14 cellular contexts compared by ENCODE assay signal in the genomic region with DNA sequence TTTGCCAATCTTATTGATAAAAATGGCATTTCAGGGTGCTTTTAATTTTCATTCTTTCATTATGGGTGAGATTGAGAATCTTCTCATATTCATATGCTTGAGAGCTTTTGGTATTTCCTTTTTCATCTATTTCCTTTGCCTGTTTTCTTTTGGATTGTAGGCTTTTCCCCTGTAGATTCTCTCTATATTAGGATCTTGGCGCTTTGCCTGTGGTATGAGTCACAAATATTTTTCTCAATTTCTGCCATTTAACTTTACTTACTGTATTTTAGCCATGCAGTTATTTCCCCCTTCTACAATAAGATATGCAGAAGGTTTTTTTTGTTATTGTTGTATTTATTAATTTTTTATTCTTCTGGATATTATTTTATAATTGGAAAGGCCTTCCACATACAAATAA. TPM values are rescaled to one million over a fixed set of nuclear protein-coding genes. Genes with fewer than 3 reads are reported as not detected.
DNase-seq lines count a peak whose midpoint lies in the region; ATAC-seq, FAIRE-seq and TF ChIP-seq lines count a peak whose summit lies in the region.
"Had no signal": no experiment of that assay in that cellular context is flagged by ENCODE, and none has a peak within 500 bp of the region (broad histone marks: within the 10 kb centered on the region; RNA-seq: fewer than 3 reads in every experiment).

No MANE protein-coding gene starts in this region.

- no peaks in the 10 kb centered on the region for H3K36me3 Mint-ChIP-seq in GM23338 (ENCODE audit: low read depth)
- H3K36me3 Mint-ChIP-seq: stimulated activated effector memory CD8-positive, alpha-beta T cell treated with anti-CD3 and anti-CD28 coated beads, Interleukin-12 subunit alpha, Interleukin-12 subunit beta, amount 100 ng/mL, for 72 hours had no signal

- no peak overlapping the region for H3K56ac ChIP-seq in mesendoderm (ENCODE audit: low read length)

- H3K4me1 ChIP-seq in endothelial cell of umbilical vein (ENCODE audit: control insufficient read depth, extremely low read depth, insufficient read depth, low read length) (peaks cover 48% of the 10 kb centered on the region), mesenchymal stem cell (ENCODE audit: control insufficient read depth, insufficient read depth, low read depth, low read length) (peaks cover 7% of the 10 kb centered on the region), mesendoderm (ENCODE audit: control insufficient read depth, low read depth, low read length) (no peaks in the 10 kb centered on the region), GM23338 (ENCODE audit: insufficient read depth) (no peaks in the 10 kb centered on the region)

- no peak overlapping the region for H2BK12ac ChIP-seq in mesenchymal stem cell (ENCODE audit: low read length in 2 of 2)

- no CpG with 5 or more reads among the region's 1 CpG for WGBS in mesenchymal stem cell
- WGBS in mesendoderm (ENCODE audit: extremely low coverage, insufficient coverage, low lambda C conversion rate), result no CpG with 5 or more reads among the region's 1 CpG

- CTCF ChIA-PET in endothelial cell of umbilical vein (lab: Charles Lee), result interaction anchor here (0.7 to 2.0 kb wide), 7 partner anchors 8 to 49 kb away, joined by 3 to 6 read pairs (median 4); no protein-coding TSS in a partner anchor

- H3K79me1 ChIP-seq in mesenchymal stem cell (replicated peaks; ENCODE audit: low read length, poor library complexity, severe bottlenecking) (no peaks in the 10 kb centered on the region), mesendoderm (ENCODE audit: low read length) (no peaks in the 10 kb centered on the region)

- POLR2A ChIA-PET in endothelial cell of umbilical vein (lab: Charles Lee), result interaction anchor here (0.8 kb wide), 1 partner anchor 17 kb away, joined by 3 read pairs; no protein-coding TSS in a partner anchor

- no peak overlapping the region for H2AK5ac ChIP-seq in mesenchymal stem cell (ENCODE audit: low read length, severe bottlenecking)
- H2AK5ac ChIP-seq in mesendoderm (ENCODE audit: low read length), result no peak overlapping the region

- no peaks in the 10 kb centered on the region for H3K9me3 ChIP-seq in endothelial cell of umbilical vein (replicated peaks; ENCODE audit: control insufficient read depth, insufficient read depth, low read length)
- H3K9me3 ChIP-seq in mesenchymal stem cell (ENCODE audit: control insufficient read depth, low read length), result no peaks in the 10 kb centered on the region
- H3K9me3 ChIP-seq: MG63 had no signal

- H3K27me3 Mint-ChIP-seq in GM23338 (ENCODE audit: insufficient read depth, low read depth, poor library complexity), result peaks cover 1% of the 10 kb centered on the region

- no peak overlapping the region for H4K91ac ChIP-seq in mesenchymal stem cell (ENCODE audit: low read length)

- H3K4me1 Mint-ChIP-seq in GM23338, result peaks cover 4% of the 10 kb centered on the region; the same call in 2 of the 3 replicates

- TF ChIP-seq POLR2A in endothelial cell of umbilical vein (IDR thresholded peaks at IDR 0.05; ENCODE audit: low read depth, low read length), result no peak

- ATAC-seq in GM19035 (IDR thresholded peaks at IDR 0.05; ENCODE audit: unreplicated experiment) (no peak), GM23338 (no peak)
- ATAC-seq: stimulated activated effector memory CD8-positive, alpha-beta T cell treated with anti-CD3 and anti-CD28 coated beads, Interleukin-12 subunit alpha, Interleukin-12 subunit beta, amount 100 ng/mL, for 72 hours had no signal

- H3K4me2 ChIP-seq in endothelial cell of umbilical vein (ENCODE audit: insufficient read depth, low read length), result peak overlapping the region; percentile 68
- no peak overlapping the region for H3K4me2 ChIP-seq in mesenchymal stem cell (ENCODE audit: low read length, poor library complexity, severe bottlenecking)
- H3K4me2 ChIP-seq in mesendoderm (ENCODE audit: low read length), result no peak overlapping the region
- no peak overlapping the region for H3K4me2 ChIP-seq in GM23338

- H4K8ac ChIP-seq in mesenchymal stem cell (ENCODE audit: low read length) (no peak overlapping the region), mesendoderm (ENCODE audit: low read depth, low read length) (no peak overlapping the region)

- H3K23ac ChIP-seq in mesenchymal stem cell (ENCODE audit: low read length in 2 of 2) (no peak overlapping the region), mesendoderm (ENCODE audit: low read length) (no peak overlapping the region)

- H4K5ac ChIP-seq in mesendoderm (ENCODE audit: low read length), result no peak overlapping the region

- no peak overlapping the region for H3K4me3 Mint-ChIP-seq in GM23338
- H3K4me3 Mint-ChIP-seq: stimulated activated effector memory CD8-positive, alpha-beta T cell treated with anti-CD3 and anti-CD28 coated beads, Interleukin-12 subunit alpha, Interleukin-12 subunit beta, amount 100 ng/mL, for 72 hours had no signal

- no peaks in the 10 kb centered on the region for H3K9me2 ChIP-seq in GM23338 (ENCODE audit: insufficient read depth)

- H3K27me3 ChIP-seq in endothelial cell of umbilical vein (ENCODE audit: control insufficient read depth in 2 of 2, insufficient read depth in 2 of 2, low read length in 2 of 2) (no peaks in the 10 kb centered on the region), mesenchymal stem cell (ENCODE audit: control insufficient read depth in 1 of 2, insufficient read depth in 1 of 2, low read length in 2 of 2) (no peaks in the 10 kb centered on the region), mesendoderm (ENCODE audit: insufficient read depth, low read length, poor library complexity) (no peaks in the 10 kb centered on the region), GM23338 (ENCODE audit: insufficient read depth) (no peaks in the 10 kb centered on the region)
- H3K27me3 ChIP-seq: MG63 had no signal

- H2BK5ac ChIP-seq in mesenchymal stem cell (ENCODE audit: low read depth, low read length, poor library complexity, severe bottlenecking) (no peak overlapping the region), mesendoderm (ENCODE audit: low read length) (no peak overlapping the region)

- H3K4ac ChIP-seq in mesenchymal stem cell (ENCODE audit: low read depth in 1 of 2, low read length in 2 of 2), result no peak overlapping the region
- H3K4ac ChIP-seq in mesendoderm (ENCODE audit: low read depth, low read length), result no peak overlapping the region

- H3K9me1 ChIP-seq in endothelial cell of umbilical vein (replicated peaks; ENCODE audit: control insufficient read depth, extremely low read depth, insufficient read depth, low read length), result no peaks in the 10 kb centered on the region

- no peaks in the 10 kb centered on the region for H3F3A ChIP-seq in GM23338 (replicated peaks; ENCODE audit: low read depth)

- BruUV-seq in endothelial cell of umbilical vein (replicated peaks; lab: Mats Ljungman, UMichigan), result no TSS peak

- H4K20me1 ChIP-seq in endothelial cell of umbilical vein (replicated peaks; ENCODE audit: control insufficient read depth, extremely low read depth, insufficient read depth, low read length) (no peaks in the 10 kb centered on the region), GM23338 (replicated peaks; ENCODE audit: insufficient read depth) (no peaks in the 10 kb centered on the region)

- H2BK120ac ChIP-seq in mesenchymal stem cell (ENCODE audit: low read depth, low read length) (no peak overlapping the region), mesendoderm (ENCODE audit: low read depth, low read length) (no peak overlapping the region)

- no peak for TF ChIP-seq CTCF in endothelial cell of umbilical vein (IDR thresholded peaks at IDR 0.05; ENCODE audit: extremely low read depth in 1 of 2, insufficient read depth in 1 of 2, low read depth in 1 of 2, low read length in 2 of 2)
- no peak for TF ChIP-seq CTCF in GM23338 (conservative IDR thresholded peaks at IDR 0.05; ENCODE audit: low read depth in 2 of 2)

- H3K4me3 ChIP-seq in endothelial cell of umbilical vein (replicated peaks in 1 of 3; ENCODE audit: insufficient read depth in 1 of 3, low read depth in 1 of 3, low read length in 3 of 3) (peak overlapping the region in 1 of 3 experiments; percentile 13), mesenchymal stem cell (ENCODE audit: insufficient read depth in 1 of 2, low read depth in 1 of 2, low read length in 2 of 2) (no peak overlapping the region), mesendoderm (ENCODE audit: low read length) (no peak overlapping the region), GM23338 (no peak overlapping the region)
- H3K4me3 ChIP-seq: MG63 had no signal

- H3K14ac ChIP-seq in mesenchymal stem cell (ENCODE audit: low read length in 2 of 2), result no peak overlapping the region

- H3K27ac ChIP-seq in endothelial cell of umbilical vein (ENCODE audit: insufficient read depth, low read depth, low read length) (peak overlapping the region; percentile 68), mesenchymal stem cell (ENCODE audit: low read length, poor library complexity, severe bottlenecking) (peak overlapping the region; percentile 49), mesendoderm (ENCODE audit: low read depth, low read length) (no peak overlapping the region), GM23338 (ENCODE audit: low read depth) (no peak overlapping the region)
- H3K27ac ChIP-seq: epithelial cell of prostate had no signal

- intact Hi-C loops in endothelial cell of umbilical vein (cut with micrococcal nuclease), result no loop called here

- H2BK15ac ChIP-seq in mesenchymal stem cell (ENCODE audit: low read depth, poor library complexity, severe bottlenecking) (no peak overlapping the region), mesendoderm (replicated peaks; ENCODE audit: low read depth) (no peak overlapping the region)

- dilution Hi-C loops in endothelial cell of umbilical vein (cut with MboI; ENCODE audit: extremely low pct_ligation_motif_present, low sequenced_read_pairs), result no loop called here

- H3K18ac ChIP-seq in mesenchymal stem cell (ENCODE audit: low read depth in 1 of 2, low read length in 2 of 2), result peak overlapping the region in 1 of 2 experiments; percentile 62
- no peak overlapping the region for H3K18ac ChIP-seq in mesendoderm (ENCODE audit: low read length)

- H2AFZ ChIP-seq in endothelial cell of umbilical vein (ENCODE audit: low read depth, low read length), result no peak overlapping the region
- no peak overlapping the region for H2AFZ ChIP-seq in mesenchymal stem cell (ENCODE audit: low read depth, low read length)
- no peak overlapping the region for H2AFZ ChIP-seq in GM23338

- no peaks in the 10 kb centered on the region for H3K79me2 ChIP-seq in endothelial cell of umbilical vein (ENCODE audit: control insufficient read depth, insufficient read depth, low read length)
- H3K79me2 ChIP-seq in mesendoderm (ENCODE audit: control insufficient read depth, insufficient read depth, low read length), result no peaks in the 10 kb centered on the region
- H3K79me2 ChIP-seq in GM23338 (replicated peaks; ENCODE audit: insufficient read depth), result no peaks in the 10 kb centered on the region

- H3K9ac ChIP-seq in endothelial cell of umbilical vein (replicated peaks; ENCODE audit: extremely low read depth, insufficient read depth, low read length) (peak overlapping the region; percentile 14), mesenchymal stem cell (ENCODE audit: low read length) (no peak overlapping the region), mesendoderm (ENCODE audit: low read length) (no peak overlapping the region)

- H3K36me3 ChIP-seq in endothelial cell of umbilical vein (ENCODE audit: control insufficient read depth in 2 of 2, extremely low read depth in 1 of 2, insufficient read depth in 2 of 2, low read length in 2 of 2) (no peaks in the 10 kb centered on the region), mesenchymal stem cell (ENCODE audit: control insufficient read depth in 1 of 2, insufficient read depth in 2 of 2, low read depth in 1 of 2, low read length in 2 of 2) (no peaks in the 10 kb centered on the region), mesendoderm (ENCODE audit: control insufficient read depth, insufficient read depth, low read length) (no peaks in the 10 kb centered on the region), GM23338 (ENCODE audit: insufficient read depth) (no peaks in the 10 kb centered on the region)
- H3K36me3 ChIP-seq: MG63 had no signal

- FAIRE-seq in endothelial cell of umbilical vein (lab: Jason Lieb, UNC), result peak; percentile 26
- FAIRE-seq: GM12891 had no signal

- H3K27ac Mint-ChIP-seq in GM23338, result no peak overlapping the region
- H3K27ac Mint-ChIP-seq: stimulated activated effector memory CD8-positive, alpha-beta T cell treated with anti-CD3 and anti-CD28 coated beads, Interleukin-12 subunit alpha, Interleukin-12 subunit beta, amount 100 ng/mL, for 72 hours had no signal

- H3K9me3 Mint-ChIP-seq in GM23338, result peaks cover 5% of the 10 kb centered on the region; the same call in 2 of the 3 replicates
- H3K9me3 Mint-ChIP-seq: stimulated activated effector memory CD8-positive, alpha-beta T cell treated with anti-CD3 and anti-CD28 coated beads, Interleukin-12 subunit alpha, Interleukin-12 subunit beta, amount 100 ng/mL, for 72 hours had no signal

- peak; percentile 86 for DNase-seq in EL
- peak; percentile 71 for DNase-seq in RPMI7951 (ENCODE audit: low read depth)
- peak; percentile 93 for DNase-seq in endothelial cell of umbilical vein (ENCODE audit: low read depth, low spot score)
- peak; percentile 71 for DNase-seq in mesenchymal stem cell
- DNase-seq in central memory CD4-positive, alpha-beta T cell, result no peak
- DNase-seq in mesendoderm, result no peak
- no peak for DNase-seq in GM23338 (ENCODE audit: low spot score)
- DNase-seq: MG63; NCI-H2171 treated with DMSO at 0.1 percent for 48 hours; stimulated activated CD4-positive, alpha-beta T cell treated with anti-CD3 and anti-CD28 coated beads, Interleukin-1b, Interleukin-23, amount 100 ng/mL, for 48 hours had no signal

RNA-seq across cellular contexts. Expression of a gene that starts 21.5 kb away (rescaled TPM):
- 14.9 and 18.1 TPM in 2 replicates for total RNA-seq in RPMI7951 (2014; rRNA removed; shearing (Covaris generic))
- 17.2 and 23.1 TPM in 2 replicates for total RNA-seq in endothelial cell of umbilical vein
- polyA plus RNA-seq in endothelial cell of umbilical vein, result 6.6 and 7.3 TPM in 2 replicates
- 9.9 and 12.0 TPM in 2 replicates for polyA plus RNA-seq in endothelial cell of umbilical vein (2011; cell fraction: cytosol; rRNA removed)
- 13.0 and 15.9 TPM in 2 replicates for polyA plus RNA-seq in endothelial cell of umbilical vein (2011; cell fraction: nucleus; rRNA removed)
- polyA plus RNA-seq in endothelial cell of umbilical vein (2012), result 11.0 and 16.4 TPM in 2 replicates
- polyA minus RNA-seq in endothelial cell of umbilical vein, result 10.0 and 12.9 TPM in 2 replicates
- polyA minus RNA-seq in endothelial cell of umbilical vein (2011; cell fraction: cytosol; rRNA and poly(A)+ RNA removed), result 2.4 TPM
- polyA minus RNA-seq in endothelial cell of umbilical vein (2011; cell fraction: nucleus; rRNA and poly(A)+ RNA removed), result 20.2 and 29.8 TPM in 2 replicates
- polyA plus RNA-seq in mesenchymal stem cell (2013, experiment 1 of 2), result 31.5 TPM
- 32.5 TPM for polyA plus RNA-seq in mesenchymal stem cell (2013, experiment 2 of 2)
- polyA plus RNA-seq in mesendoderm (2013, experiment 1 of 2), result 0.15 TPM
- polyA plus RNA-seq in mesendoderm (2013, experiment 2 of 2), result 0.17 TPM
- total RNA-seq in GM23338 (2014; rRNA removed; shearing (Covaris generic)), result 0.82 and 1.5 TPM in 2 replicates
- 0.45 and 0.58 TPM in 2 replicates for polyA plus RNA-seq in GM23338 (2016; fragmentation: Nextera tagmentation; extraction: Ambion mirVana)

Comparison
In these comparisons a context has a peak if more than half of its experiments do, and no peak if none do; other contexts are left out.
1. DNase-seq: peak in EL (single experiment), RPMI7951 (single experiment), endothelial cell of umbilical vein (single experiment) and mesenchymal stem cell (single experiment); none in central memory CD4-positive, alpha-beta T cell (single experiment), mesendoderm (single experiment) and GM23338 (single experiment).
2. H3K27ac ChIP-seq: peak in endothelial cell of umbilical vein (single experiment) and mesenchymal stem cell (single experiment); none in mesendoderm (single experiment) and GM23338 (single experiment).